11 cellular contexts compared by ENCODE assay signal in the genomic region with DNA sequence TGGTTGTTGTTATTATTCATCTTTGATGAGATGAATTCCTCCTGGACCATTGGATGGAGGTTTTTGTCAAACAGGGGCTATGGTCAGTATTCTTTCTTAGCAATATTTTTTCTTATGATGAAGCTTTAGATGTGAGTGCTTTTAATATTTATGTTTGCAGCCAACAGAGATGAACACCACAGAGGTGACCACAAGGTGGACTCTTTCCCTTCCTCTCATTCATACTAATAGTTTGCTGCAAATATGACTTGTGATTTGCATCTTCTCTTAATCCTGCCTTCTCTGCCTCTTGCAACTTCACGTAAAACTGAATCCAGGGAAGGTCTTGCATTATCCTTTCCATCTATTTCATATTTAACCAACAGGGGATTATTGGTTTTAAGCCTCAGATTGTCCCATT.
DNase-seq lines count a peak whose midpoint lies in the region; ATAC-seq and TF ChIP-seq lines count a peak whose summit lies in the region.
"Had no signal": no experiment of that assay in that cellular context is flagged by ENCODE, and none has a peak within 500 bp of the region (broad histone marks: within the 10 kb centered on the region; RNA-seq: fewer than 3 reads in every experiment).

No MANE protein-coding gene starts in this region.

- H3K9ac ChIP-seq in PC-3 (ENCODE audit: low read length), result no peak overlapping the region

- no TSS peak for BruUV-seq in PC-3 (replicated peaks; lab: Mats Ljungman, UMichigan)

- H3K36me3 ChIP-seq in PC-3 (ENCODE audit: low read depth, low read length), result no peaks in the 10 kb centered on the region
- H3K36me3 ChIP-seq: gastroesophageal sphincter had no signal

- TF ChIP-seq CTCF in 22Rv1 (IDR thresholded peaks at IDR 0.05) (peak; percentile 59), PC-3 (conservative IDR thresholded peaks at IDR 0.05; ENCODE audit: low read depth, low read length) (peak; percentile 64), fibroblast of mammary gland (conservative IDR thresholded peaks at IDR 0.05; ENCODE audit: control insufficient read depth, insufficient read depth, low read depth, low read length) (peak; percentile 21), omental fat pad (IDR thresholded peaks at IDR 0.05) (no peak)

- no peaks in the 10 kb centered on the region for H3K27me3 ChIP-seq in PC-3 (ENCODE audit: low read length)
- H3K27me3 ChIP-seq: gastroesophageal sphincter had no signal

- no peak overlapping the region for H3K27ac ChIP-seq in 22Rv1
- H3K27ac ChIP-seq in PC-3 (ENCODE audit: low read length), result no peak overlapping the region
- H3K27ac ChIP-seq: gastroesophageal sphincter had no signal

- peak; percentile 53 for ATAC-seq in GM21526 (IDR thresholded peaks at IDR 0.05; ENCODE audit: low FRiP score, unreplicated experiment)
- ATAC-seq in PC-3, result peak; percentile 86
- ATAC-seq in omental fat pad (ENCODE audit: low FRiP score), result no peak
- ATAC-seq in GM19452 (IDR thresholded peaks at IDR 0.05; ENCODE audit: unreplicated experiment), result no peak
- ATAC-seq: gastroesophageal sphincter had no signal

- 0 out of 2 replicates have a peak overlapping the region, but pooled peaks have one; percentile 58 for H3K4me2 ChIP-seq in PC-3 (ENCODE audit: low read length)

- H2AFZ ChIP-seq in PC-3 (ENCODE audit: low read length), result no peak overlapping the region

- POLR2A ChIA-PET in PC-3 (lab: Charles Lee; ENCODE audit: unreplicated experiment), result no interaction called here

- no peaks in the 10 kb centered on the region for H3K79me2 ChIP-seq in PC-3 (ENCODE audit: low read length)

- no peaks in the 10 kb centered on the region for H3K9me3 ChIP-seq in PC-3 (ENCODE audit: low read length)
- H3K9me3 ChIP-seq: gastroesophageal sphincter had no signal

- H3K4me3 ChIP-seq in PC-3 (ENCODE audit: low read length) (no peak overlapping the region), fibroblast of mammary gland (ENCODE audit: control insufficient read depth, low read depth, low read length) (no peak overlapping the region)
- H3K4me3 ChIP-seq: gastroesophageal sphincter had no signal

- H3K9me2 ChIP-seq in PC-3 (replicated peaks; ENCODE audit: low read length), result no peaks in the 10 kb centered on the region

- intact Hi-C loops in PC-3 (cut with micrococcal nuclease), result loop anchor here (1.0 kb wide), 2 partner anchors 157 to 230 kb away; no protein-coding TSS in a partner anchor

- H3K4me1 ChIP-seq in PC-3 (ENCODE audit: insufficient read depth, low read length), result peaks cover 10% of the 10 kb centered on the region
- H3K4me1 ChIP-seq: gastroesophageal sphincter had no signal

- DNase-seq in PC-3, result peak; percentile 48
- peak; percentile 7 for DNase-seq in fibroblast of mammary gland (ENCODE audit: low read depth)
- no peak for DNase-seq in CD1c-positive myeloid dendritic cell (ENCODE audit: extremely low spot score)
- no peak for DNase-seq in omental fat pad (ENCODE audit: low spot score)
- DNase-seq in GM03348 (ENCODE audit: low spot score), result no peak
- DNase-seq: NK-92 treated with Interleukin-12 subunit alpha and Interleukin-12 subunit beta, amount 100 ng/mL, for 24 hours; retina had no signal

- H4K20me1 ChIP-seq in PC-3 (ENCODE audit: low read length), result no peaks in the 10 kb centered on the region

- CTCF ChIA-PET in PC-3 (lab: Charles Lee), result interaction anchor here (0.6 to 1.2 kb wide), 2 partner anchors 8 to 159 kb away, joined by 3 to 11 read pairs; no protein-coding TSS in a partner anchor

- H3F3A ChIP-seq in PC-3 (ENCODE audit: low read length, unreplicated experiment), result no peaks in the 10 kb centered on the region

Comparison
In these comparisons a context has a peak if more than half of its experiments do, and no peak if none do; other contexts are left out.
1. CTCF ChIP-seq: peak in 22Rv1 (single experiment), PC-3 (single experiment) and fibroblast of mammary gland (single experiment); none in omental fat pad (0 of 3).
2. ATAC-seq: peak in GM21526 (single experiment) and PC-3 (single experiment); none in omental fat pad (single experiment) and GM19452 (single experiment).
3. DNase-seq: peak in PC-3 (single experiment) and fibroblast of mammary gland (single experiment); none in CD1c-positive myeloid dendritic cell (single experiment), omental fat pad (single experiment) and GM03348 (single experiment).